8 cellular contexts compared by ENCODE assay signal in genomic region chr5:163437309-163438182, GRCh38.
DNase-seq lines count a peak whose midpoint lies in the region; ATAC-seq and TF ChIP-seq lines count a peak whose summit lies in the region.

Gene CCNG1 (plus strand): TSS chr5:163437595. CDS start chr5:163439257, 1,662 bp downstream.

- ATAC-seq in GM19023 (IDR thresholded peaks at IDR 0.05; ENCODE audit: unreplicated experiment) = peak; percentile 97
- ATAC-seq in HG03280 (IDR thresholded peaks at IDR 0.05; ENCODE audit: unreplicated experiment) = peak; percentile 98
- peak; percentile 95 to 96 for ATAC-seq in activated CD4-positive, CD25-positive, alpha-beta regulatory T cell treated with anti-CD3 and anti-CD28 coated beads, Interleukin-2, amount 50 U/mL, for 24 hours

- TF ChIP-seq CTCF in AG09309 (IDR thresholded peaks at IDR 0.05; ENCODE audit: control insufficient read depth, insufficient read depth, low read depth, low read length, missing control alignments) = no peak

- H3K4me3 ChIP-seq in AG09309 (ENCODE audit: control insufficient read depth, low read depth, low read length) = peak within 1 kb of the TSS; percentile 90

- DNase-seq in AG09309 (ENCODE audit: low read depth) (peak; percentile 72), NCI-H345 treated with DMSO at 0.1 percent for 48 hours (lab: John Stamatoyannopoulos, UW; ENCODE audit: unreplicated experiment) (peak; percentile 96), cerebellar cortex (ENCODE audit: low spot score) (peak; percentile 99), iris pigment epithelial cell (ENCODE audit: low read depth) (peak; percentile 98)
- peak; percentile 77 to 85 for DNase-seq in stimulated activated CD4-positive, alpha-beta T cell treated with anti-CD3 and anti-CD28 coated beads, Interleukin-12 subunit alpha, Interleukin-12 subunit beta, amount 100 ng/mL, for 24 hours (ENCODE audit: low read depth in 2 of 2)

Comparison
In these comparisons a context has a peak if more than half of its experiments do, and no peak if none do; other contexts are left out.
1. Peak in every context shown above with its lines: DNase-seq, ATAC-seq and H3K4me3 ChIP-seq.